In genomic region chr5:10676946-10677345, GRCh38 we compare ENCODE assay signal across 30 cellular contexts.
"Had no signal": no experiment of that assay in that cellular context is flagged by ENCODE, and none has a peak within 500 bp of the region (broad histone marks: within the 10 kb centered on the region; RNA-seq: fewer than 3 reads in every experiment).

No MANE protein-coding gene starts in this region.

- H3K27me3 ChIP-seq: adrenal gland, body of pancreas, esophagus squamous epithelium had no signal

- H3K9me3 ChIP-seq: adrenal gland, body of pancreas, esophagus squamous epithelium had no signal

- FAIRE-seq: colon, endothelial cell of umbilical vein had no signal

- DNase-seq: activated CD4-positive, alpha-beta memory T cell treated with anti-CD3 and anti-CD28 coated beads for 36 hours; activated CD4-positive, alpha-beta T cell treated with anti-CD3 and anti-CD28 coated beads for 36 hours; activated CD4-positive, alpha-beta T cell treated with anti-CD3 and anti-CD28 coated beads, Interleukin-2, amount 10 ng/mL, durations not matched to agents 24 days and 14 days; activated CD4-positive, CD25-positive, alpha-beta regulatory T cell; activated CD4-positive, CD25-positive, alpha-beta regulatory T cell treated with anti-CD3 and anti-CD28 coated beads, Interleukin-2, amount 50 U/mL, for 72 hours; activated CD8-positive, alpha-beta memory T cell treated with anti-CD3 and anti-CD28 coated beads, Interleukin-2, amount 10 ng/mL, durations not matched to agents 7 days and 5 days; activated CD8-positive, alpha-beta memory T cell treated with anti-CD3 and anti-CD28 coated beads, Interleukin-2, amount 50 U/mL, for 4 hours; activated CD8-positive, alpha-beta T cell treated with anti-CD3 and anti-CD28 coated beads, Interleukin-2, amount 10 ng/mL, durations not matched to agents 7 days and 5 days; activated effector memory CD4-positive, alpha-beta T cell treated with anti-CD3 and anti-CD28 coated beads, Interleukin-2, amount 50 U/mL, for 16 hours; activated naive CD4-positive, alpha-beta T cell treated with anti-CD3 and anti-CD28 coated beads for 36 hours; activated naive CD8-positive, alpha-beta T cell treated with anti-CD3 and anti-CD28 coated beads for 36 hours; activated naive CD8-positive, alpha-beta T cell treated with anti-CD3 and anti-CD28 coated beads, Interleukin-2, amount 50 U/mL, for 24 hours; activated T-cell treated with anti-CD3 and anti-CD28 coated beads, Interleukin-2, amount 50 U/mL, for 1 hour; activated T-cell treated with anti-CD3 and anti-CD28 coated beads, Interleukin-2, amount 50 U/mL, for 48 hours; adrenal gland; amygdala; aorta; body of pancreas; caudate nucleus; cortex of kidney; dermis blood vessel endothelial cell; effector CD4-positive, alpha-beta T cell; effector memory CD8-positive, alpha-beta T cell; esophagus squamous epithelium; foreskin melanocyte; T-helper 2 cell had no signal

- H3K4me3 ChIP-seq: adrenal gland, body of pancreas, esophagus squamous epithelium, gastroesophageal sphincter had no signal

- ATAC-seq: activated CD4-positive, alpha-beta T cell treated with anti-CD3 and anti-CD28 coated beads for 36 hours; activated CD8-positive, alpha-beta memory T cell treated with anti-CD3 and anti-CD28 coated beads, Interleukin-2, amount 10 ng/mL, durations not matched to agents 7 days and 5 days; activated CD8-positive, alpha-beta T cell treated with anti-CD3 and anti-CD28 coated beads, Interleukin-2, amount 10 ng/mL, durations not matched to agents 7 days and 5 days; activated naive CD8-positive, alpha-beta T cell treated with anti-CD3 and anti-CD28 coated beads, Interleukin-2, amount 50 U/mL, for 24 hours; body of pancreas; effector memory CD8-positive, alpha-beta T cell; gastroesophageal sphincter had no signal

- H3K27ac ChIP-seq: adrenal gland, body of pancreas, epithelial cell of prostate, esophagus squamous epithelium, gastroesophageal sphincter had no signal

- H3K4me1 ChIP-seq: adrenal gland, esophagus squamous epithelium, gastroesophageal sphincter had no signal
